In the genomic region with DNA sequence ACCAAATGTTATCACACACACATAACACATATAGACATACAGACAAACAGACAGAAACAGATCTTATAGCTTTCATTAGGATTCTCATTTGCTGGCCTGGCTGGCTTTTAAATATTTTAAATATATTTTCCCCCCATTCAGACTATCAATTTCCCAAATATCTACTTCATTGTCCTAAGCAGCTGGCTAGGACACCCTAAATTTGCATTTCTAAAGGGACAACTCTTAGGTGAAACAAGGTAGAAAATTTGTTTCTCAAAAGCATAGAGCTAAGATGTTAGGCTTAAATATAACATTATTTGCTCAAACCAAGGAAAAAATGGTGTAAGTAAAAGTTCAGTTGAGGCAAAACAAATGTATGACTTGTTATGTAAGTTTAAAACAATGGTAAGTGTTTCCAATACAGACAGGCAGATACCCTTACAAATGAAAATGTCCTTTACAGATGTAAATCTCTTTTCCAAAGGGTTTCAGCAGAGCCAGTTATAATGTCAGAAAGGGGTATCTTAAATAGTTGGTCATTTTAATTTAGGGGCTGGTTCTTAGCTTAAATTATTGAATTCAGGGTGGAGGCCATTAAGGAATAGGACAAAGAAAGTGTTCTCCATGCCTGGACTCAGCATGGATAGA, we compare ENCODE assay signal across 1 cellular context.
TF ChIP-seq lines count a peak whose summit lies in the region.

No MANE protein-coding gene starts in this region.

TF ChIP-seq in H1, 55 proteins besides CTCF, POLR2A, EP300 and RAD21:
- TF ChIP-seq, protein P1, sequence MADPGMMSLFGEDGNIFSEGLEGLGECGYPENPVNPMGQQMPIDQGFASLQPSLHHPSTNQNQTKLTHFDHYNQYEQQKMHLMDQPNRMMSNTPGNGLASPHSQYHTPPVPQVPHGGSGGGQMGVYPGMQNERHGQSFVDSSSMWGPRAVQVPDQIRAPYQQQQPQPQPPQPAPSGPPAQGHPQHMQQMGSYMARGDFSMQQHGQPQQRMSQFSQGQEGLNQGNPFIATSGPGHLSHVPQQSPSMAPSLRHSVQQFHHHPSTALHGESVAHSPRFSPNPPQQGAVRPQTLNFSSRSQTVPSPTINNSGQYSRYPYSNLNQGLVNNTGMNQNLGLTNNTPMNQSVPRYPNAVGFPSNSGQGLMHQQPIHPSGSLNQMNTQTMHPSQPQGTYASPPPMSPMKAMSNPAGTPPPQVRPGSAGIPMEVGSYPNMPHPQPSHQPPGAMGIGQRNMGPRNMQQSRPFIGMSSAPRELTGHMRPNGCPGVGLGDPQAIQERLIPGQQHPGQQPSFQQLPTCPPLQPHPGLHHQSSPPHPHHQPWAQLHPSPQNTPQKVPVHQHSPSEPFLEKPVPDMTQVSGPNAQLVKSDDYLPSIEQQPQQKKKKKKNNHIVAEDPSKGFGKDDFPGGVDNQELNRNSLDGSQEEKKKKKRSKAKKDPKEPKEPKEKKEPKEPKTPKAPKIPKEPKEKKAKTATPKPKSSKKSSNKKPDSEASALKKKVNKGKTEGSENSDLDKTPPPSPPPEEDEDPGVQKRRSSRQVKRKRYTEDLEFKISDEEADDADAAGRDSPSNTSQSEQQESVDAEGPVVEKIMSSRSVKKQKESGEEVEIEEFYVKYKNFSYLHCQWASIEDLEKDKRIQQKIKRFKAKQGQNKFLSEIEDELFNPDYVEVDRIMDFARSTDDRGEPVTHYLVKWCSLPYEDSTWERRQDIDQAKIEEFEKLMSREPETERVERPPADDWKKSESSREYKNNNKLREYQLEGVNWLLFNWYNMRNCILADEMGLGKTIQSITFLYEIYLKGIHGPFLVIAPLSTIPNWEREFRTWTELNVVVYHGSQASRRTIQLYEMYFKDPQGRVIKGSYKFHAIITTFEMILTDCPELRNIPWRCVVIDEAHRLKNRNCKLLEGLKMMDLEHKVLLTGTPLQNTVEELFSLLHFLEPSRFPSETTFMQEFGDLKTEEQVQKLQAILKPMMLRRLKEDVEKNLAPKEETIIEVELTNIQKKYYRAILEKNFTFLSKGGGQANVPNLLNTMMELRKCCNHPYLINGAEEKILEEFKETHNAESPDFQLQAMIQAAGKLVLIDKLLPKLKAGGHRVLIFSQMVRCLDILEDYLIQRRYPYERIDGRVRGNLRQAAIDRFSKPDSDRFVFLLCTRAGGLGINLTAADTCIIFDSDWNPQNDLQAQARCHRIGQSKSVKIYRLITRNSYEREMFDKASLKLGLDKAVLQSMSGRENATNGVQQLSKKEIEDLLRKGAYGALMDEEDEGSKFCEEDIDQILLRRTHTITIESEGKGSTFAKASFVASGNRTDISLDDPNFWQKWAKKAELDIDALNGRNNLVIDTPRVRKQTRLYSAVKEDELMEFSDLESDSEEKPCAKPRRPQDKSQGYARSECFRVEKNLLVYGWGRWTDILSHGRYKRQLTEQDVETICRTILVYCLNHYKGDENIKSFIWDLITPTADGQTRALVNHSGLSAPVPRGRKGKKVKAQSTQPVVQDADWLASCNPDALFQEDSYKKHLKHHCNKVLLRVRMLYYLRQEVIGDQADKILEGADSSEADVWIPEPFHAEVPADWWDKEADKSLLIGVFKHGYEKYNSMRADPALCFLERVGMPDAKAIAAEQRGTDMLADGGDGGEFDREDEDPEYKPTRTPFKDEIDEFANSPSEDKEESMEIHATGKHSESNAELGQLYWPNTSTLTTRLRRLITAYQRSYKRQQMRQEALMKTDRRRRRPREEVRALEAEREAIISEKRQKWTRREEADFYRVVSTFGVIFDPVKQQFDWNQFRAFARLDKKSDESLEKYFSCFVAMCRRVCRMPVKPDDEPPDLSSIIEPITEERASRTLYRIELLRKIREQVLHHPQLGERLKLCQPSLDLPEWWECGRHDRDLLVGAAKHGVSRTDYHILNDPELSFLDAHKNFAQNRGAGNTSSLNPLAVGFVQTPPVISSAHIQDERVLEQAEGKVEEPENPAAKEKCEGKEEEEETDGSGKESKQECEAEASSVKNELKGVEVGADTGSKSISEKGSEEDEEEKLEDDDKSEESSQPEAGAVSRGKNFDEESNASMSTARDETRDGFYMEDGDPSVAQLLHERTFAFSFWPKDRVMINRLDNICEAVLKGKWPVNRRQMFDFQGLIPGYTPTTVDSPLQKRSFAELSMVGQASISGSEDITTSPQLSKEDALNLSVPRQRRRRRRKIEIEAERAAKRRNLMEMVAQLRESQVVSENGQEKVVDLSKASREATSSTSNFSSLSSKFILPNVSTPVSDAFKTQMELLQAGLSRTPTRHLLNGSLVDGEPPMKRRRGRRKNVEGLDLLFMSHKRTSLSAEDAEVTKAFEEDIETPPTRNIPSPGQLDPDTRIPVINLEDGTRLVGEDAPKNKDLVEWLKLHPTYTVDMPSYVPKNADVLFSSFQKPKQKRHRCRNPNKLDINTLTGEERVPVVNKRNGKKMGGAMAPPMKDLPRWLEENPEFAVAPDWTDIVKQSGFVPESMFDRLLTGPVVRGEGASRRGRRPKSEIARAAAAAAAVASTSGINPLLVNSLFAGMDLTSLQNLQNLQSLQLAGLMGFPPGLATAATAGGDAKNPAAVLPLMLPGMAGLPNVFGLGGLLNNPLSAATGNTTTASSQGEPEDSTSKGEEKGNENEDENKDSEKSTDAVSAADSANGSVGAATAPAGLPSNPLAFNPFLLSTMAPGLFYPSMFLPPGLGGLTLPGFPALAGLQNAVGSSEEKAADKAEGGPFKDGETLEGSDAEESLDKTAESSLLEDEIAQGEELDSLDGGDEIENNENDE (IDR thresholded peaks at IDR 0.05; ENCODE audit: insufficient replicate concordance, low read length), result peak; percentile 32
- no peak for TF ChIP-seq SP4 (IDR thresholded peaks at IDR 0.05; ENCODE audit: low read length)
